ENCODE assay signal across 31 cellular contexts in genomic region chr11:3686751-3687150, GRCh38. TPM values are rescaled to one million over a fixed set of nuclear protein-coding genes. Genes with fewer than 3 reads are reported as not detected.
"Had no signal": no experiment of that assay in that cellular context is flagged by ENCODE, and none has a peak within 500 bp of the region (broad histone marks: within the 10 kb centered on the region; RNA-seq: fewer than 3 reads in every experiment).

No MANE protein-coding gene starts in this region.

- H3K4me1 Mint-ChIP-seq: nephron progenitor cell had no signal

- H3K9me3 ChIP-seq: ascending aorta, esophagus squamous epithelium, right atrium auricular region, suprapubic skin, vagina had no signal

- H3K27ac ChIP-seq: ascending aorta, esophagus squamous epithelium, right atrium auricular region, suprapubic skin, vagina had no signal

- H3K27ac Mint-ChIP-seq: activated CD8-positive, alpha-beta T cell treated with anti-CD3 and anti-CD28 coated beads, Interleukin-2, amount 10 ng/mL, durations not matched to agents 7 days and 5 days; activated naive CD4-positive, alpha-beta T cell treated with anti-CD3 and anti-CD28 coated beads, Interleukin-2, amount 10 ng/mL, durations not matched to agents 7 days and 5 days; activated T-cell treated with anti-CD3 and anti-CD28 coated beads, Interleukin-2, amount 50 U/mL, for 24 hours; progenitor cell of endocrine pancreas; stimulated activated naive CD8-positive, alpha-beta T cell treated with anti-CD3 and anti-CD28 coated beads, Interleukin-15, Interleukin-2, amounts not matched to agents 100 ng/mL and 50 ng/mL, for 24 hours had no signal

- H3K4me3 ChIP-seq: ascending aorta, cardiac muscle cell, esophagus squamous epithelium, lung, right atrium auricular region, suprapubic skin, vagina had no signal

- H3K27me3 Mint-ChIP-seq: activated CD4-positive, alpha-beta T cell treated with anti-CD3 and anti-CD28 coated beads, Interleukin-2, amount 10 ng/mL, durations not matched to agents 7 days and 5 days; activated naive CD4-positive, alpha-beta T cell treated with anti-CD3 and anti-CD28 coated beads, Interleukin-2, amount 10 ng/mL, durations not matched to agents 7 days and 5 days; activated T-cell treated with anti-CD3 and anti-CD28 coated beads, Interleukin-2, amount 50 U/mL, for 24 hours; progenitor cell of endocrine pancreas; stimulated activated naive CD8-positive, alpha-beta T cell treated with anti-CD3 and anti-CD28 coated beads, Interleukin-15, Interleukin-2, amounts not matched to agents 100 ng/mL and 50 ng/mL, for 24 hours had no signal

- DNase-seq: activated CD4-positive, alpha-beta T cell treated with anti-CD3 and anti-CD28 coated beads, Interleukin-2, amount 10 ng/mL, durations not matched to agents 7 days and 5 days; activated CD8-positive, alpha-beta T cell treated with anti-CD3 and anti-CD28 coated beads, Interleukin-2, amount 10 ng/mL, durations not matched to agents 7 days and 5 days; activated naive CD4-positive, alpha-beta T cell treated with anti-CD3 and anti-CD28 coated beads, Interleukin-2, amount 10 ng/mL, durations not matched to agents 7 days and 5 days; activated T-cell treated with anti-CD3 and anti-CD28 coated beads, Interleukin-2, amount 50 U/mL, for 24 hours; dermis blood vessel endothelial cell; effector memory CD4-positive, alpha-beta T cell; esophagus squamous epithelium; glutamatergic neuron; hippocampal formation; midbrain; nephron progenitor cell; occipital lobe; stimulated activated CD4-positive, alpha-beta T cell treated with anti-CD3 and anti-CD28 coated beads, Interleukin-12 subunit alpha, Interleukin-12 subunit beta, amount 100 ng/mL, for 4 hours; stimulated activated CD4-positive, alpha-beta T cell treated with anti-CD3 and anti-CD28 coated beads, Interleukin-2, amount 100 ng/mL, for 24 hours; T-helper 1 cell; T1000; trophoblast cell had no signal

- H3K4me3 Mint-ChIP-seq: activated CD4-positive, alpha-beta T cell treated with anti-CD3 and anti-CD28 coated beads, Interleukin-2, amount 10 ng/mL, durations not matched to agents 7 days and 5 days; activated CD8-positive, alpha-beta T cell treated with anti-CD3 and anti-CD28 coated beads, Interleukin-2, amount 10 ng/mL, durations not matched to agents 7 days and 5 days; activated naive CD4-positive, alpha-beta T cell treated with anti-CD3 and anti-CD28 coated beads, Interleukin-2, amount 10 ng/mL, durations not matched to agents 7 days and 5 days; activated T-cell treated with anti-CD3 and anti-CD28 coated beads, Interleukin-2, amount 50 U/mL, for 24 hours; nephron progenitor cell; stimulated activated naive CD8-positive, alpha-beta T cell treated with anti-CD3 and anti-CD28 coated beads, Interleukin-15, Interleukin-2, amounts not matched to agents 100 ng/mL and 50 ng/mL, for 24 hours had no signal

- H3K9me3 Mint-ChIP-seq: activated CD4-positive, alpha-beta T cell treated with anti-CD3 and anti-CD28 coated beads, Interleukin-2, amount 10 ng/mL, durations not matched to agents 7 days and 5 days; activated naive CD4-positive, alpha-beta T cell treated with anti-CD3 and anti-CD28 coated beads, Interleukin-2, amount 10 ng/mL, durations not matched to agents 7 days and 5 days; activated T-cell treated with anti-CD3 and anti-CD28 coated beads, Interleukin-2, amount 50 U/mL, for 24 hours; nephron progenitor cell; stimulated activated naive CD8-positive, alpha-beta T cell treated with anti-CD3 and anti-CD28 coated beads, Interleukin-15, Interleukin-2, amounts not matched to agents 100 ng/mL and 50 ng/mL, for 24 hours had no signal

- H3K27me3 ChIP-seq: ascending aorta, cardiac muscle cell, esophagus squamous epithelium, right atrium auricular region, suprapubic skin, vagina had no signal

- H3K4me1 ChIP-seq: ascending aorta, esophagus squamous epithelium, suprapubic skin, vagina had no signal

RNA-seq across cellular contexts. Expression of gene CHRNA10, which starts 15.6 kb away (rescaled TPM):
- total RNA-seq: ascending aorta, occipital lobe, vagina had no signal
- polyA plus RNA-seq: cardiac muscle cell had no signal

RNA-seq across cellular contexts. Expression of gene ART1, which starts 41.8 kb away (rescaled TPM):
- total RNA-seq: activated CD4-positive, alpha-beta T cell treated with anti-CD3 and anti-CD28 coated beads, Interleukin-2, amount 10 ng/mL, durations not matched to agents 7 days and 5 days; activated CD8-positive, alpha-beta T cell treated with anti-CD3 and anti-CD28 coated beads, Interleukin-2, amount 10 ng/mL, durations not matched to agents 7 days and 5 days; chondrocyte; dermis blood vessel endothelial cell; endothelial cell of umbilical vein; esophagus squamous epithelium; fibroblast of villous mesenchyme; left lobe of liver; progenitor cell of endocrine pancreas; right atrium auricular region; suprapubic skin; vagina had no signal
- polyA plus RNA-seq: adipose tissue, cardiac muscle cell, endothelial cell of umbilical vein, keratinocyte had no signal

RNA-seq across cellular contexts. Expression of gene ART5, which starts 45.0 kb away (rescaled TPM):
- total RNA-seq: activated CD4-positive, alpha-beta T cell treated with anti-CD3 and anti-CD28 coated beads, Interleukin-2, amount 10 ng/mL, durations not matched to agents 7 days and 5 days; activated CD8-positive, alpha-beta T cell treated with anti-CD3 and anti-CD28 coated beads, Interleukin-2, amount 10 ng/mL, durations not matched to agents 7 days and 5 days; ascending aorta; dermis blood vessel endothelial cell; endothelial cell of umbilical vein; fibroblast of villous mesenchyme; left lobe of liver; suprapubic skin had no signal
- polyA plus RNA-seq: endothelial cell of umbilical vein, keratinocyte had no signal
